Comparison of ENCODE assay signal across 1 cellular context in the genomic region with DNA sequence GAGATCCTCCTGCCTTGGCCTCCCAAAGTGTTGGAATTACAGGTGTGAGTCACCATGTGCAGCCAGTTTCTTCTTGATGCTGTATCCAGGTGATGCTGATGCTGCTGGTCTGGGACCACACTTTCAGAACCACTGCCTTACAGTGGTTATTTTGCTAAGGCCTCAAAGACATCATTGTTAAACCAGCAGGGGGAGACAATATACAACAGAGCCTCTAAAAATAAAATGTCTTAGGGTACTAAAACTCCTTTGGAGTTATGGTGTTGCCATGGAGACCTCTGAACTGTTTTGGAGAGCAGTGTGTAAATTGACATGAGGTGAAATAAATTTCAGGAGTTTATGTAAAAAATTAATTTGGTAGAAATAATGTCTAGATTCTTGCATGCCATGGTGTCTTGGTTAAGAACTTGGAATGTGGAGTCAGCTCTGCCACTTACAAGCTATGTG.
TF ChIP-seq lines count a peak whose summit lies in the region.

No MANE protein-coding gene starts in this region.

TF ChIP-seq in H1, 55 proteins besides CTCF, POLR2A, EP300 and RAD21:
- no peak for TF ChIP-seq CTBP2 (IDR thresholded peaks at IDR 0.05; ENCODE audit: borderline replicate concordance, insufficient read depth, insufficient read length, low read length)
- 0 out of 4 replicates have a peak, but pooled peaks of 1 of the 2 experiments have one; percentile 19 for TF ChIP-seq SIN3A (conservative IDR thresholded peaks at IDR 0.05 in 1 of 2, IDR thresholded peaks at IDR 0.05 in 1 of 2; ENCODE audit: low read depth in 1 of 2, low read length in 2 of 2)
